Comparison of ENCODE assay signal across 1 cellular context in genomic region chr20:44911264-44911921, GRCh38.
TF ChIP-seq lines count a peak whose summit lies in the region.

No MANE protein-coding gene starts in this region.

TF ChIP-seq in HepG2, 621 proteins besides CTCF, POLR2A, EP300 and RAD21 (continued from another document and continues in another):
- TF ChIP-seq ZFP91 (CRISPR knock-in tag; IDR thresholded peaks at IDR 0.05; ENCODE audit: borderline replicate concordance) (peak; percentile 69; the same call in 1 of the 2 replicates), NFYB (CRISPR knock-in tag; IDR thresholded peaks at IDR 0.05) (peak; percentile 54), AKAP8 (CRISPR knock-in tag; IDR thresholded peaks at IDR 0.05) (peak; percentile 90), MTF2 (CRISPR knock-in tag; IDR thresholded peaks at IDR 0.05; ENCODE audit: borderline replicate concordance) (peak; percentile 41; the same call in 1 of the 2 replicates), ZSCAN31 (CRISPR knock-in tag; IDR thresholded peaks at IDR 0.05; ENCODE audit: low read depth) (peak; percentile 85), NAIF1 (CRISPR knock-in tag; IDR thresholded peaks at IDR 0.05; ENCODE audit: borderline replicate concordance) (no peak), NRL (CRISPR knock-in tag; IDR thresholded peaks at IDR 0.05; ENCODE audit: borderline replicate concordance) (no peak), ZNF207 (IDR thresholded peaks at IDR 0.05; ENCODE audit: borderline replicate concordance) (no peak), ZBTB44 (CRISPR knock-in tag; IDR thresholded peaks at IDR 0.05) (no peak), MLLT10 (CRISPR knock-in tag; IDR thresholded peaks at IDR 0.05) (no peak), UBTF (CRISPR knock-in tag; IDR thresholded peaks at IDR 0.05) (peak; percentile 41; the same call in 1 of the 2 replicates), ZNF737 (CRISPR knock-in tag; IDR thresholded peaks at IDR 0.05; ENCODE audit: borderline replicate concordance) (no peak), PAWR (CRISPR knock-in tag; IDR thresholded peaks at IDR 0.05; ENCODE audit: borderline replicate concordance) (0 out of 2 replicates have a peak, but pooled peaks have one; percentile 73), ZNF766 (CRISPR knock-in tag; IDR thresholded peaks at IDR 0.05; ENCODE audit: borderline replicate concordance) (peak; percentile 82; the same call in 1 of the 2 replicates), GMEB1 (CRISPR knock-in tag; IDR thresholded peaks at IDR 0.05; ENCODE audit: borderline replicate concordance) (peak; percentile 35; the same call in 1 of the 2 replicates), ZMYM2 (CRISPR knock-in tag; IDR thresholded peaks at IDR 0.05) (no peak), TGIF2 (CRISPR knock-in tag; IDR thresholded peaks at IDR 0.05) (peak; percentile 56; the same call in 1 of the 2 replicates), ZNF503 (CRISPR knock-in tag; IDR thresholded peaks at IDR 0.05) (peak; percentile 67), RBFOX2 (IDR thresholded peaks at IDR 0.05; ENCODE audit: low read depth, low read length) (peak; percentile 53; the same call in 1 of the 2 replicates), ZNF234 (CRISPR knock-in tag; conservative IDR thresholded peaks at IDR 0.05) (no peak), ZFP62 (CRISPR knock-in tag; IDR thresholded peaks at IDR 0.05) (no peak), HDAC6 (IDR thresholded peaks at IDR 0.05; ENCODE audit: low read depth, low read length) (no peak), DZIP1 (CRISPR knock-in tag; IDR thresholded peaks at IDR 0.05) (no peak), ZNF670 (CRISPR knock-in tag; IDR thresholded peaks at IDR 0.05; ENCODE audit: borderline replicate concordance) (no peak; the same call in 1 of the 2 replicates), ZNF891 (CRISPR knock-in tag; IDR thresholded peaks at IDR 0.05) (peak; percentile 41; the same call in 1 of the 2 replicates), RARG (CRISPR knock-in tag; IDR thresholded peaks at IDR 0.05; ENCODE audit: low read depth) (no peak), HOMEZ (CRISPR knock-in tag; IDR thresholded peaks at IDR 0.05; ENCODE audit: low read depth) (peak; percentile 83), SOX13 (IDR thresholded peaks at IDR 0.05) (no peak), SOX13 (CRISPR knock-in tag; conservative IDR thresholded peaks at IDR 0.05 in 1 of 2, IDR thresholded peaks at IDR 0.05 in 1 of 2) (peak in 1 of 2 experiments; percentile 25; a peak in 2 of 4 replicates), KIAA2018 (CRISPR knock-in tag; IDR thresholded peaks at IDR 0.05; ENCODE audit: borderline replicate concordance) (no peak), MYC (CRISPR knock-in tag; IDR thresholded peaks at IDR 0.05; ENCODE audit: borderline replicate concordance) (peak; percentile 84; the same call in 1 of the 2 replicates), ZBTB8A (CRISPR knock-in tag; IDR thresholded peaks at IDR 0.05; ENCODE audit: borderline replicate concordance, low read depth) (peak; percentile 100), ZNF496 (CRISPR knock-in tag; IDR thresholded peaks at IDR 0.05; ENCODE audit: insufficient replicate concordance) (no peak)
